In genomic region chr3:181879926-181880325, GRCh38 we compare ENCODE assay signal across 25 cellular contexts.
A peak's percentile ranks its signal among the peaks of the same experiment; 100 is the strongest.
DNase-seq lines count a peak whose midpoint lies in the region; ATAC-seq, FAIRE-seq and TF ChIP-seq lines count a peak whose summit lies in the region.
"Had no signal": no experiment of that assay in that cellular context is flagged by ENCODE, and none has a peak within 500 bp of the region (broad histone marks: within the 10 kb centered on the region; RNA-seq: fewer than 3 reads in every experiment).

No MANE protein-coding gene starts in this region.

- H3K23ac ChIP-seq in neuronal stem cell (ENCODE audit: low read depth, low read length, poor library complexity) = no peak overlapping the region

- H3K79me1 ChIP-seq in neuronal stem cell (ENCODE audit: low read depth, low read length) = no peaks in the 10 kb centered on the region

- H2AFZ ChIP-seq in neuronal stem cell (ENCODE audit: low read length) = peak overlapping the region; percentile 39

- no peak overlapping the region for H2BK15ac ChIP-seq in neuronal stem cell (ENCODE audit: low read length)

- no peak overlapping the region for H2BK12ac ChIP-seq in neuronal stem cell (ENCODE audit: low read length)

- no peak for TF ChIP-seq CTCF in BE2C (IDR thresholded peaks at IDR 0.05; ENCODE audit: low read depth, low read length)
- no peak for TF ChIP-seq CTCF in bronchial epithelial cell (IDR thresholded peaks at IDR 0.05; ENCODE audit: insufficient read depth, low read length, severe bottlenecking)
- no peak for TF ChIP-seq CTCF in right atrium auricular region (IDR thresholded peaks at IDR 0.05)

- H3K9me3 ChIP-seq in BE2C = no peaks in the 10 kb centered on the region
- H3K9me3 ChIP-seq in neuronal stem cell (replicated peaks in 1 of 2; ENCODE audit: control insufficient read depth in 2 of 2, insufficient read depth in 1 of 2, low read depth in 1 of 2, low read length in 2 of 2) = no peaks in the 10 kb centered on the region
- no peaks in the 10 kb centered on the region for H3K9me3 ChIP-seq in right atrium auricular region
- H3K9me3 ChIP-seq: adrenal gland, psoas muscle had no signal

- WGBS in neuronal stem cell (ENCODE audit: extremely low coverage in 2 of 2, insufficient read length in 2 of 2, insufficient replicate concordance in 1 of 2), 2 donors = no CpG with 5 or more reads among the region's 1 CpG

- no peak overlapping the region for H3K14ac ChIP-seq in neuronal stem cell (ENCODE audit: low read length)

- no peak overlapping the region for H2BK120ac ChIP-seq in neuronal stem cell (ENCODE audit: low read depth, low read length)

- H2AK5ac ChIP-seq in neuronal stem cell (ENCODE audit: low read depth, low read length) = no peak overlapping the region

- H3K27ac ChIP-seq in neuronal stem cell (replicated peaks; ENCODE audit: low read length) = peak overlapping the region; percentile 79
- H3K27ac ChIP-seq in right atrium auricular region = no peak overlapping the region
- H3K27ac ChIP-seq: adrenal gland, brain microvascular endothelial cell, C4-2B, psoas muscle had no signal

- H3K18ac ChIP-seq in neuronal stem cell (ENCODE audit: low read length) = no peak overlapping the region

- no peak for FAIRE-seq in bronchial epithelial cell (lab: Jason Lieb, UNC)
- FAIRE-seq: HepG2 had no signal

- no peak overlapping the region for H3K9ac ChIP-seq in neuronal stem cell (ENCODE audit: low read depth, low read length, poor library complexity)

- no peak overlapping the region for H2BK5ac ChIP-seq in neuronal stem cell (ENCODE audit: low read length)

- no peak overlapping the region for H3K4me2 ChIP-seq in neuronal stem cell (ENCODE audit: insufficient read depth, low read length, poor library complexity, severe bottlenecking)

- H4K8ac ChIP-seq in neuronal stem cell (ENCODE audit: low read depth, low read length) = no peak overlapping the region

- peak; percentile 38 for DNase-seq in BE2C
- DNase-seq in NCI-H69 (lab: John Stamatoyannopoulos, UW) = peak; percentile 57
- DNase-seq in bronchial epithelial cell (ENCODE audit: low read depth) = peak; percentile 43
- no peak for DNase-seq in neuronal stem cell (ENCODE audit: low spot score)
- DNase-seq in right atrium auricular region (ENCODE audit: low spot score) = no peak
- no peak for DNase-seq in Ammon's horn (ENCODE audit: low spot score)
- DNase-seq: activated CD4-positive, alpha-beta T cell treated with anti-CD3 and anti-CD28 coated beads for 36 hours; activated CD8-positive, alpha-beta memory T cell treated with anti-CD3 and anti-CD28 coated beads, Interleukin-2, amount 50 U/mL, for 48 hours; activated CD8-positive, alpha-beta T cell treated with anti-CD3 and anti-CD28 coated beads for 36 hours; activated naive CD4-positive, alpha-beta T cell treated with anti-CD3 and anti-CD28 coated beads, Interleukin-2, amount 10 ng/mL, durations not matched to agents 7 days and 5 days; brain microvascular endothelial cell; dorsolateral prefrontal cortex; GDM1; islet precursor cell; naive B cell; NCI-H510A treated with DMSO at 0.1 percent for 48 hours; psoas muscle; stimulated activated CD4-positive, alpha-beta T cell treated with anti-CD3 and anti-CD28 coated beads, Interleukin-15, amount 100 ng/mL, for 24 hours; stimulated activated CD4-positive, alpha-beta T cell treated with anti-CD3 and anti-CD28 coated beads, Interleukin-4, amount 100 ng/mL, for 4 hours; trophoblast cell had no signal

- ATAC-seq in GM21737 (IDR thresholded peaks at IDR 0.05; ENCODE audit: unreplicated experiment) = no peak
- ATAC-seq: activated CD4-positive, alpha-beta T cell treated with anti-CD3 and anti-CD28 coated beads for 36 hours; activated CD8-positive, alpha-beta T cell treated with anti-CD3 and anti-CD28 coated beads for 36 hours; HCT116; HepG2; psoas muscle had no signal

- H3K4me3 ChIP-seq in BE2C (ENCODE audit: low read depth, low read length) = no peak overlapping the region
- no peak overlapping the region for H3K4me3 ChIP-seq in bronchial epithelial cell (ENCODE audit: low read depth, low read length)
- no peak overlapping the region for H3K4me3 ChIP-seq in neuronal stem cell (ENCODE audit: low read length in 2 of 2)
- no peak overlapping the region for H3K4me3 ChIP-seq in right atrium auricular region
- H3K4me3 ChIP-seq: adrenal gland, dorsolateral prefrontal cortex, psoas muscle had no signal

- H3K36me3 ChIP-seq in BE2C (no peaks in the 10 kb centered on the region), bronchial epithelial cell (ENCODE audit: control insufficient read depth, insufficient read depth, low read length) (no peaks in the 10 kb centered on the region), neuronal stem cell (replicated peaks in 1 of 2; ENCODE audit: control insufficient read depth in 2 of 2, insufficient read depth in 2 of 2, low read length in 2 of 2) (no peaks in the 10 kb centered on the region), right atrium auricular region (no peaks in the 10 kb centered on the region)
- H3K36me3 ChIP-seq: adrenal gland, brain microvascular endothelial cell had no signal

- peaks cover 4% of the 10 kb centered on the region; the same call in 1 of the 2 replicates for H3K4me1 ChIP-seq in BE2C
- peaks cover 5 to 8% of the 10 kb centered on the region in 2 donors for H3K4me1 ChIP-seq in neuronal stem cell (ENCODE audit: control insufficient read depth in 2 of 2, insufficient read depth in 1 of 2, low read depth in 1 of 2, low read length in 2 of 2)
- no peaks in the 10 kb centered on the region for H3K4me1 ChIP-seq in right atrium auricular region
- H3K4me1 ChIP-seq: adrenal gland, psoas muscle had no signal

- H3K27me3 ChIP-seq in BE2C (no peaks in the 10 kb centered on the region), bronchial epithelial cell (ENCODE audit: control insufficient read depth, insufficient read depth, low read length) (no peaks in the 10 kb centered on the region), neuronal stem cell (ENCODE audit: control insufficient read depth in 3 of 3, insufficient read depth in 3 of 3, low read depth in 1 of 3, low read length in 3 of 3) (no peaks in the 10 kb centered on the region), right atrium auricular region (no peaks in the 10 kb centered on the region)
- H3K27me3 ChIP-seq: adrenal gland, brain microvascular endothelial cell, dorsolateral prefrontal cortex had no signal

- H4K91ac ChIP-seq in neuronal stem cell (ENCODE audit: low read depth, low read length, poor library complexity) = no peak overlapping the region

- no peak overlapping the region for H3K4ac ChIP-seq in neuronal stem cell (ENCODE audit: low read length)

Comparison
In these comparisons a context has a peak if more than half of its experiments do, and no peak if none do; other contexts are left out.
1. DNase-seq: peak in BE2C (single experiment), NCI-H69 (single experiment) and bronchial epithelial cell (single experiment); none in neuronal stem cell (single experiment), right atrium auricular region (single experiment) and Ammon's horn (single experiment).